ENCODE assay signal across 19 cellular contexts in the genomic region with DNA sequence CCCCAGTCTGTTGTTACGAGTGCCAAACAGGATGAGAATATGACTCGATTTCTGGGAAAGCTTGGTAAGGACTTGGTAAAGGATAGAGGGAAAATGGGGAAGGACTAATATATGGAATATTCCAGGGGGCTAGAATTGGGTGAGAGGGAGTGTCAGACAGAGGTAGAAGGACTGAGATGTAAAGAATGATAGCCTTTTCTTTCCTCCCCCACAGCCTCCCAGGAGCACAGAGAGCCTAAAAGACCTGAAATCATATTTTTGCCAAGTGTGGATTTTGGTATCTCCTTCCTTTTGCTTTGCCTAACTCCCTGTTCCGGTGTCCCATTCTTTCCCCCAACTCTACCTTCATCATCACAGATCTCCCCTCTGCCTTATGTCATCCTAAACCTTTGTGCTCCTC. TPM values are rescaled to one million over a fixed set of nuclear protein-coding genes. Genes with fewer than 3 reads are reported as not detected.
A peak's percentile ranks its signal among the peaks of the same experiment; 100 is the strongest.
DNase-seq lines count a peak whose midpoint lies in the region; ATAC-seq and TF ChIP-seq lines count a peak whose summit lies in the region.
"Had no signal": no experiment of that assay in that cellular context is flagged by ENCODE, and none has a peak within 500 bp of the region (broad histone marks: within the 10 kb centered on the region; RNA-seq: fewer than 3 reads in every experiment).

No MANE protein-coding gene starts in this region.

- H3K9me2 ChIP-seq in Loucy (replicated peaks; ENCODE audit: low read depth, low read length), result no peaks in the 10 kb centered on the region

- H3K4me3 Mint-ChIP-seq in neural crest cell, result peak overlapping the region; percentile 64
- no peak overlapping the region for H3K4me3 Mint-ChIP-seq in mesothelial cell of epicardium
- H3K4me3 Mint-ChIP-seq: CD14-positive monocyte, GM23338 had no signal

- peak overlapping the region; percentile 99 for H3K27ac ChIP-seq in 22Rv1
- H3K27ac ChIP-seq: RWPE1, SJCRH30 had no signal

- H3K9ac ChIP-seq in Loucy (ENCODE audit: low read depth, low read length, poor library complexity, severe bottlenecking), result no peak overlapping the region

- H3K27ac Mint-ChIP-seq in neural crest cell (ENCODE audit: unreplicated experiment) (no peak overlapping the region), mesothelial cell of epicardium (no peak overlapping the region)
- H3K27ac Mint-ChIP-seq: GM23338 had no signal

- no peak overlapping the region for H2AFZ ChIP-seq in Loucy (ENCODE audit: low read length)
- H2AFZ ChIP-seq: GM23338 had no signal

- TF ChIP-seq CTCF in 22Rv1 (IDR thresholded peaks at IDR 0.05) (no peak), Loucy (conservative IDR thresholded peaks at IDR 0.05; ENCODE audit: low read length) (no peak), neural crest cell (conservative IDR thresholded peaks at IDR 0.05) (no peak), omental fat pad (IDR thresholded peaks at IDR 0.05) (no peak), mesothelial cell of epicardium (IDR thresholded peaks at IDR 0.05; ENCODE audit: unreplicated experiment) (no peak)

- peaks cover 63% of the 10 kb centered on the region for H3K4me1 Mint-ChIP-seq in neural crest cell
- peaks cover 30% of the 10 kb centered on the region for H3K4me1 Mint-ChIP-seq in mesothelial cell of epicardium

- H3K27me3 Mint-ChIP-seq in neural crest cell (ENCODE audit: low read depth) (no peaks in the 10 kb centered on the region), mesothelial cell of epicardium (ENCODE audit: low read depth) (no peaks in the 10 kb centered on the region)

- H3K4me1 ChIP-seq in Loucy (ENCODE audit: insufficient read depth, low read length, poor library complexity, severe bottlenecking), result peaks cover 38% of the 10 kb centered on the region

- H4K20me1 ChIP-seq in Loucy (ENCODE audit: insufficient read depth, low read length, poor library complexity, severe bottlenecking), result no peaks in the 10 kb centered on the region

- no peaks in the 10 kb centered on the region for H3K36me3 ChIP-seq in Loucy (ENCODE audit: insufficient read depth, low read length)
- H3K36me3 ChIP-seq: SJCRH30 had no signal

- peak overlapping the region; percentile 1 for H3K4me2 ChIP-seq in Loucy (ENCODE audit: low read depth, low read length, poor library complexity, severe bottlenecking)
- H3K4me2 ChIP-seq: GM23338 had no signal

- H3K79me2 ChIP-seq in Loucy (ENCODE audit: insufficient read depth, low read length), result peaks cover 28% of the 10 kb centered on the region

- H3K9me3 Mint-ChIP-seq in neural crest cell, result no peaks in the 10 kb centered on the region
- H3K9me3 Mint-ChIP-seq in mesothelial cell of epicardium, result no peaks in the 10 kb centered on the region
- H3K9me3 Mint-ChIP-seq: CD14-positive monocyte, GM23338 had no signal

- H3K9me3 ChIP-seq in Loucy (ENCODE audit: insufficient read depth, low read depth, low read length), result no peaks in the 10 kb centered on the region
- H3K9me3 ChIP-seq: SJCRH30 had no signal

- no peak for DNase-seq in neural crest cell (ENCODE audit: low read depth, low spot score)
- no peak for DNase-seq in omental fat pad (ENCODE audit: low spot score)
- DNase-seq in mesothelial cell of epicardium (ENCODE audit: low spot score in 2 of 2, unreplicated experiment in 2 of 2), result no peak
- DNase-seq: ACHN, AML-193, Karpas-422, MM.1S, NCI-H1092 treated with DMSO at 0.1 percent for 48 hours, NCI-H2081 treated with DMSO at 0.1 percent for 48 hours, NCI-H510A treated with DMSO at 0.1 percent for 48 hours, NCI-H82, PC-3, SJCRH30 had no signal

- peaks cover 3% of the 10 kb centered on the region; the same call in 1 of the 2 replicates for H3F3A ChIP-seq in Loucy (ENCODE audit: low read depth)

- ATAC-seq in omental fat pad (ENCODE audit: low FRiP score), result no peak
- ATAC-seq: GM23338, HCT116, PC-3 had no signal

- H3K27me3 ChIP-seq in Loucy (ENCODE audit: insufficient read depth, low read length, poor library complexity, severe bottlenecking), result no peaks in the 10 kb centered on the region
- H3K27me3 ChIP-seq: SJCRH30 had no signal

- peaks cover 16% of the 10 kb centered on the region for H3K36me3 Mint-ChIP-seq in neural crest cell (ENCODE audit: low read depth)
- peaks cover 2% of the 10 kb centered on the region for H3K36me3 Mint-ChIP-seq in mesothelial cell of epicardium

- no peak overlapping the region for H3K4me3 ChIP-seq in Loucy (ENCODE audit: low read length, poor library complexity, severe bottlenecking)
- H3K4me3 ChIP-seq: GM23338, SJCRH30 had no signal

RNA-seq across cellular contexts. Expression of a gene that starts 3.1 kb away (rescaled TPM):
- total RNA-seq in neural crest cell, result 79.5 and 86.2 TPM in 2 replicates
- total RNA-seq in omental fat pad, result 10 to 100 TPM in 1 of 4 donors, 1 to 10 TPM in 3; 5.4 to 17.0 (median 7.3) TPM
- 38.6 to 48.2 TPM (median 42.9 TPM) in 3 replicates for total RNA-seq in mesothelial cell of epicardium

RNA-seq across cellular contexts. Expression of a gene that starts 6.6 kb away (rescaled TPM):
- total RNA-seq in neural crest cell (305 and 313 TPM in 2 replicates), omental fat pad (100 to 1,000 TPM; 244 to 443 (median 336) TPM), mesothelial cell of epicardium (133 to 139 TPM (median 136 TPM) in 3 replicates)

RNA-seq across cellular contexts. Expression of a gene that starts 13.8 kb away (rescaled TPM):
- 186 and 194 TPM in 2 replicates for total RNA-seq in neural crest cell
- total RNA-seq in omental fat pad, result 100 to 1,000 TPM; 103 to 148 (median 115) TPM
- 142 to 144 TPM (median 143 TPM) in 3 replicates for total RNA-seq in mesothelial cell of epicardium

RNA-seq across cellular contexts. Expression of a gene that starts 19.6 kb away (rescaled TPM):
- total RNA-seq in neural crest cell (21.3 and 25.1 TPM in 2 replicates), omental fat pad (not detected), mesothelial cell of epicardium (8.7 to 12.8 TPM (median 11.6 TPM) in 3 replicates)

RNA-seq across cellular contexts. Expression of a gene that starts 19.7 kb away (rescaled TPM):
- total RNA-seq in neural crest cell (not detected in 2 replicates), omental fat pad (under 1 TPM in 1 of 4 donors, not detected in 3; 0.84 TPM), mesothelial cell of epicardium (0.16 to 0.33 TPM (median 0.25 TPM) in 3 replicates)
- total RNA-seq: GM23338, PC-3 had no signal
